18 cellular contexts compared by ENCODE assay signal in the genomic region with DNA sequence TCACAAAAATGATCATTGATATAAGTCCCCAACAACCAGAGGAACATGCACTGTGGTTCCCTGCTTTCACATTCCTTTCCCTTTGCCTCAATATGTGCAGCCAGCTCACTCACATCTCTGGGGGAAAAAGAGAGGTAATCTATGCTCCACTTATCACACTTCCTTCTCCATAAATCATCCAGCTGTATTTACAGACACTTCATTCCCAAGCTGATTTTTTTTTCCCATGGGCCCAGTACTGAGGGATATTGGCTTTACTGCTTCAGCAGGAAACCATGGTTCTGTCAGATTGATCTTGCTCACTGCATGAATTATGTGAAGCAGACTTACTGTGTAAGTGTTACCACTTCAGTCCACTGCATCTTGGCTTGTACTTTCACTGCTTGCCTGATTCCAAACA.
"Had no signal": no experiment of that assay in that cellular context is flagged by ENCODE, and none has a peak within 500 bp of the region (broad histone marks: within the 10 kb centered on the region; RNA-seq: fewer than 3 reads in every experiment).

No MANE protein-coding gene starts in this region.

- H3K27ac Mint-ChIP-seq: activated CD4-positive, alpha-beta T cell treated with anti-CD3 and anti-CD28 coated beads for 36 hours; activated CD8-positive, alpha-beta T cell treated with anti-CD3 and anti-CD28 coated beads for 36 hours; activated T-cell treated with anti-CD3 and anti-CD28 coated beads, Interleukin-2, amount 50 U/mL, for 72 hours; immature natural killer cell; nephron had no signal

- H3K27me3 Mint-ChIP-seq: activated CD8-positive, alpha-beta T cell treated with anti-CD3 and anti-CD28 coated beads for 36 hours had no signal

- H3K27ac ChIP-seq: epithelial cell of prostate, foreskin keratinocyte, sigmoid colon, upper lobe of left lung had no signal

- H3K27me3 ChIP-seq: foreskin keratinocyte, sigmoid colon, upper lobe of left lung had no signal

- H3K4me1 ChIP-seq: foreskin keratinocyte, sigmoid colon, upper lobe of left lung had no signal

- H3K36me3 Mint-ChIP-seq: immature natural killer cell had no signal

- DNase-seq: activated CD4-positive, alpha-beta T cell treated with anti-CD3 and anti-CD28 coated beads for 36 hours; activated CD8-positive, alpha-beta memory T cell treated with anti-CD3 and anti-CD28 coated beads, Interleukin-2, amount 50 U/mL, for 4 hours; activated CD8-positive, alpha-beta T cell treated with anti-CD3 and anti-CD28 coated beads for 36 hours; activated gamma-delta T cell treated with Interleukin-2 at 50 U/mL for 16 hours; activated T-cell treated with anti-CD3 and anti-CD28 coated beads, Interleukin-2, amount 50 U/mL, for 72 hours; caudate nucleus; cortex of kidney; effector CD8-positive, alpha-beta T cell; foreskin keratinocyte; immature natural killer cell; left cardiac atrium; sigmoid colon; stimulated activated CD4-positive, alpha-beta T cell treated with anti-CD3 and anti-CD28 coated beads, Interleukin-2, amount 100 ng/mL, for 48 hours; stimulated activated naive CD4-positive, alpha-beta T cell treated with Interleukin-2 at 50 U/mL for 16 hours; T-helper 9 cell; upper lobe of left lung had no signal

- H3K36me3 ChIP-seq: sigmoid colon, upper lobe of left lung had no signal

- H3K4me3 ChIP-seq: sigmoid colon, upper lobe of left lung had no signal

- H3K4me1 Mint-ChIP-seq: activated CD4-positive, alpha-beta T cell treated with anti-CD3 and anti-CD28 coated beads for 36 hours; immature natural killer cell; nephron had no signal

- H3K4me3 Mint-ChIP-seq: activated CD4-positive, alpha-beta T cell treated with anti-CD3 and anti-CD28 coated beads for 36 hours; activated CD8-positive, alpha-beta T cell treated with anti-CD3 and anti-CD28 coated beads for 36 hours; activated T-cell treated with anti-CD3 and anti-CD28 coated beads, Interleukin-2, amount 50 U/mL, for 72 hours; immature natural killer cell; nephron had no signal
